In the genomic region with DNA sequence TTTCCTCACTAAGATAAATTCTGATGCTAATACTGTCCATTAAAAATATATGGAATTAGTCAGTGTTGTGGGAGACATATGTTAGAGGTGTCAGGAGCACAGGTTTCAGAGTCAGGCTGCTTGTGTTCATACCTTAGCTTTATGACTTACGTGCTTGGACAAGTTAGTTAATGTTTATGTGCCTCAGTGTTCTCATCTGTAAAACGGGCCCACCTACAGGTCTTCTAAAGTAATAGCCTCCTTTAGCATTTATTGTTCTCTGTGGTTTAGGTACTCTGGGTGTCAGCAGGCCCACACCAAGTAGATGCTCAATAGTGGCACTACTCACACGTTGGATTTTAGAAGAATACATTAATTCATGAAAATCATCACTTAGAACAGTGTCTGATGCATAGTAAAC, we compare ENCODE assay signal across 19 cellular contexts.
"Had no signal": no experiment of that assay in that cellular context is flagged by ENCODE, and none has a peak within 500 bp of the region (broad histone marks: within the 10 kb centered on the region; RNA-seq: fewer than 3 reads in every experiment).

No MANE protein-coding gene starts in this region.

- H3K27ac ChIP-seq: breast epithelium, foreskin keratinocyte, sigmoid colon, thoracic aorta, vagina had no signal

- FAIRE-seq: colon had no signal

- ATAC-seq: activated T-cell treated with anti-CD3 and anti-CD28 coated beads, Interleukin-2, amount 50 U/mL, for 72 hours; foreskin keratinocyte; left lobe of liver; natural killer cell; stimulated activated naive B cell treated with anti-CD40 and anti-IgM and Interleukin-4, amounts not matched to agents 10 μg/mL and 1 μg/mL and 100 μg/mL, for 72 hours had no signal

- H3K4me3 ChIP-seq: breast epithelium, lung, sigmoid colon, thoracic aorta, vagina had no signal

- H3K4me1 ChIP-seq: breast epithelium, foreskin keratinocyte, sigmoid colon, vagina had no signal

- H3K27me3 ChIP-seq: breast epithelium, sigmoid colon, vagina had no signal

- H3K9me3 ChIP-seq: breast epithelium, sigmoid colon, thoracic aorta, vagina had no signal

- DNase-seq: activated CD4-positive, alpha-beta memory T cell treated with anti-CD3 and anti-CD28 coated beads, Interleukin-2, amount 10 ng/mL, durations not matched to agents 7 days and 5 days; activated effector memory CD4-positive, alpha-beta T cell treated with Interleukin-2 at 50 U/mL for 16 hours; activated naive CD4-positive, alpha-beta T cell treated with anti-CD3 and anti-CD28 coated beads for 36 hours; activated naive CD8-positive, alpha-beta T cell treated with anti-CD3 and anti-CD28 coated beads, Interleukin-2, amount 10 ng/mL, durations not matched to agents 7 days and 5 days; activated T-cell treated with anti-CD3 and anti-CD28 coated beads, Interleukin-2, amount 50 U/mL, for 72 hours; amniotic stem cell; effector memory CD4-positive, alpha-beta T cell; foreskin keratinocyte; natural killer cell; sigmoid colon; stimulated activated CD4-positive, alpha-beta T cell treated with anti-CD3 and anti-CD28 coated beads, Interleukin-2, amount 100 ng/mL, for 48 hours; stimulated activated CD8-positive, alpha-beta memory T cell treated with anti-CD3 and anti-CD28 coated beads, Interleukin-4, amount 100 ng/mL, for 48 hours; stimulated activated naive B cell treated with anti-CD40 and anti-IgM and Interleukin-4, amounts not matched to agents 10 μg/mL and 1 μg/mL and 100 μg/mL, for 72 hours had no signal

- H3K36me3 ChIP-seq: breast epithelium, sigmoid colon, thoracic aorta, vagina had no signal
